Comparison of ENCODE assay signal across 1 cellular context in genomic region chr10:76328348-76328747, GRCh38.
TF ChIP-seq lines count a peak whose summit lies in the region.

No MANE protein-coding gene starts in this region.

TF ChIP-seq in HepG2, 621 proteins besides CTCF, POLR2A, EP300 and RAD21 (continued from another document):
- TF ChIP-seq PAXIP1 (CRISPR knock-in tag; conservative IDR thresholded peaks at IDR 0.05) = peak; percentile 38; the same call in 1 of the 2 replicates
- TF ChIP-seq ZBTB21 (CRISPR knock-in tag; IDR thresholded peaks at IDR 0.05) = no peak
- TF ChIP-seq ZFYVE20 (CRISPR knock-in tag; IDR thresholded peaks at IDR 0.05; ENCODE audit: borderline replicate concordance, low read depth) = no peak
- TF ChIP-seq ZBTB37 (CRISPR knock-in tag; IDR thresholded peaks at IDR 0.05) = no peak
- no peak for TF ChIP-seq SP140L (CRISPR knock-in tag; IDR thresholded peaks at IDR 0.05; ENCODE audit: borderline replicate concordance)
- no peak for TF ChIP-seq PHF5A (CRISPR knock-in tag; IDR thresholded peaks at IDR 0.05; ENCODE audit: low read depth, unreplicated experiment)
- no peak for TF ChIP-seq BRD4 (CRISPR knock-in tag; IDR thresholded peaks at IDR 0.05)
- TF ChIP-seq ASH2L (IDR thresholded peaks at IDR 0.05; ENCODE audit: insufficient read length, low read depth, low read length) = no peak
- TF ChIP-seq TGIF2 (CRISPR knock-in tag; IDR thresholded peaks at IDR 0.05) = no peak
- 0 out of 2 replicates have a peak, but pooled peaks have one; percentile 8 for TF ChIP-seq CEBPB (IDR thresholded peaks at IDR 0.05; ENCODE audit: borderline replicate concordance, low read depth, low read length)
- TF ChIP-seq ZNF672 (CRISPR knock-in tag; IDR thresholded peaks at IDR 0.05) = no peak
- TF ChIP-seq ZNF629 (CRISPR knock-in tag; conservative IDR thresholded peaks at IDR 0.05) = peak; percentile 63; the same call in 1 of the 2 replicates
- TF ChIP-seq ZNF704 (CRISPR knock-in tag; IDR thresholded peaks at IDR 0.05; ENCODE audit: borderline replicate concordance) = no peak
- TF ChIP-seq ZNF883 (CRISPR knock-in tag; IDR thresholded peaks at IDR 0.05; ENCODE audit: not compliant biosample characterization) = no peak
- peak; percentile 38; the same call in 1 of the 2 replicates for TF ChIP-seq FOXO1 (CRISPR knock-in tag; IDR thresholded peaks at IDR 0.05)
- no peak for TF ChIP-seq ZNF563 (CRISPR knock-in tag; IDR thresholded peaks at IDR 0.05)
- peak; percentile 73 for TF ChIP-seq ZMYM4 (CRISPR knock-in tag; IDR thresholded peaks at IDR 0.05)
- no peak for TF ChIP-seq PTBP1 (IDR thresholded peaks at IDR 0.05; ENCODE audit: low read depth, low read length, poor library complexity, severe bottlenecking)
- TF ChIP-seq SALL1 (CRISPR knock-in tag; IDR thresholded peaks at IDR 0.05) = peak; percentile 33; the same call in 1 of the 2 replicates
- no peak for TF ChIP-seq TFDP1 (CRISPR knock-in tag; IDR thresholded peaks at IDR 0.05; ENCODE audit: borderline replicate concordance)
- 0 out of 2 replicates have a peak, but pooled peaks have one; percentile 34 for TF ChIP-seq GFI1 (CRISPR knock-in tag; IDR thresholded peaks at IDR 0.05; ENCODE audit: borderline replicate concordance)
- TF ChIP-seq NR2F1 (CRISPR knock-in tag; IDR thresholded peaks at IDR 0.05) = 0 out of 4 replicates have a peak, but pooled peaks of 1 of the 2 experiments have one; percentile 50
- TF ChIP-seq EHMT2 (IDR thresholded peaks at IDR 0.05; ENCODE audit: borderline replicate concordance, low read depth, low read length) = no peak
- TF ChIP-seq DNMT3B (CRISPR knock-in tag; conservative IDR thresholded peaks at IDR 0.05) = no peak
- TF ChIP-seq ZNF7 (CRISPR knock-in tag; IDR thresholded peaks at IDR 0.05) = no peak
- TF ChIP-seq SOX13 (IDR thresholded peaks at IDR 0.05) = no peak
- peak in 1 of 2 experiments; percentile 28; a peak in 1 of 4 replicates for TF ChIP-seq SOX13 (CRISPR knock-in tag; conservative IDR thresholded peaks at IDR 0.05 in 1 of 2, IDR thresholded peaks at IDR 0.05 in 1 of 2)
- TF ChIP-seq REST (IDR thresholded peaks at IDR 0.05; ENCODE audit: borderline replicate concordance in 1 of 2, low read depth in 1 of 2, low read length in 2 of 2) = no peak
- no peak for TF ChIP-seq FOXP1 (IDR thresholded peaks at IDR 0.05)
- no peak for TF ChIP-seq FOXP1 (CRISPR knock-in tag; IDR thresholded peaks at IDR 0.05)
- peak; percentile 70; the same call in 1 of the 2 replicates for TF ChIP-seq POGZ (CRISPR knock-in tag; IDR thresholded peaks at IDR 0.05)
- no peak for TF ChIP-seq SOX6 (IDR thresholded peaks at IDR 0.05)
- TF ChIP-seq SOX6 (CRISPR knock-in tag; IDR thresholded peaks at IDR 0.05) = peak; percentile 41
- TF ChIP-seq ELF1 (CRISPR knock-in tag; IDR thresholded peaks at IDR 0.05) = no peak
